16 cellular contexts compared by ENCODE assay signal in genomic region chr20:32191873-32192272, GRCh38. TPM values are rescaled to one million over a fixed set of nuclear protein-coding genes. Genes with fewer than 3 reads are reported as not detected.
DNase-seq lines count a peak whose midpoint lies in the region; ATAC-seq, FAIRE-seq and TF ChIP-seq lines count a peak whose summit lies in the region.
"Had no signal": no experiment of that assay in that cellular context is flagged by ENCODE, and none has a peak within 500 bp of the region (broad histone marks: within the 10 kb centered on the region; RNA-seq: fewer than 3 reads in every experiment).

No MANE protein-coding gene starts in this region.

- no peak overlapping the region for H3K9ac ChIP-seq in kidney (ENCODE audit: low read length in 2 of 2)

- no peak overlapping the region for H3K4me3 ChIP-seq in left ventricle myocardium inferior
- no peak overlapping the region for H3K4me3 ChIP-seq in right cardiac atrium (ENCODE audit: low read length)
- H3K4me3 ChIP-seq in mesodermal cell (ENCODE audit: extremely low read depth, insufficient read depth, low read length, poor library complexity, severe bottlenecking) = no peak overlapping the region
- H3K4me3 ChIP-seq in kidney (ENCODE audit: low read length in 2 of 2) = no peak overlapping the region

- ATAC-seq in right cardiac atrium = no peak
- no peak for ATAC-seq in HG02623 (IDR thresholded peaks at IDR 0.05; ENCODE audit: unreplicated experiment)
- ATAC-seq in GM19324 (IDR thresholded peaks at IDR 0.05; ENCODE audit: low FRiP score, unreplicated experiment) = no peak

- peaks cover 60% of the 10 kb centered on the region for H3K4me1 ChIP-seq in left ventricle myocardium inferior
- peaks cover 12% of the 10 kb centered on the region for H3K4me1 ChIP-seq in right cardiac atrium (ENCODE audit: control insufficient read depth, insufficient read depth, low read length)
- peaks cover 4% of the 10 kb centered on the region for H3K4me1 ChIP-seq in mesodermal cell (ENCODE audit: control insufficient read depth, insufficient read depth, low read length, poor library complexity, severe bottlenecking)
- peaks cover 5 to 22% of the 10 kb centered on the region in 2 donors for H3K4me1 ChIP-seq in kidney (ENCODE audit: control insufficient read depth in 1 of 2, insufficient read depth in 1 of 2, low read depth in 1 of 2, low read length in 2 of 2)

- H3K27ac ChIP-seq in left ventricle myocardium inferior (replicated peaks) (peak overlapping the region; percentile 45), right cardiac atrium (ENCODE audit: low read length) (no peak overlapping the region), mesodermal cell (ENCODE audit: low read depth, low read length, severe bottlenecking) (peak overlapping the region; percentile 0), kidney (ENCODE audit: low read depth in 2 of 2, low read length in 2 of 2) (no peak overlapping the region)

- DNase-seq in left ventricle myocardium inferior = no peak
- no peak for DNase-seq in right cardiac atrium
- peak; percentile 24 for DNase-seq in astrocyte of the hippocampus (ENCODE audit: low read depth, low spot score)
- no peak for DNase-seq in DMS53 (lab: John Stamatoyannopoulos, UW)
- DNase-seq in kidney = no peak
- DNase-seq: activated CD4-positive, alpha-beta T cell treated with anti-CD3 and anti-CD28 coated beads, Interleukin-2, amount 50 U/mL, for 1 hour; cerebellar nuclear complex; DND-41; mammary epithelial cell; MM.1S; NCI-H2081; occipital lobe; T-helper 2 cell had no signal

- H3K9me3 ChIP-seq in left ventricle myocardium inferior (replicated peaks) (no peaks in the 10 kb centered on the region), right cardiac atrium (ENCODE audit: control insufficient read depth, low read length) (no peaks in the 10 kb centered on the region), mesodermal cell (ENCODE audit: control insufficient read depth, low read length) (no peaks in the 10 kb centered on the region), kidney (ENCODE audit: control insufficient read depth in 1 of 2, low read length in 2 of 2) (no peaks in the 10 kb centered on the region)

- intact Hi-C loops in left ventricle myocardium inferior (cut with micrococcal nuclease) (no loop called here), right cardiac atrium (cut with DNase I) (no loop called here), kidney (cut with DNase I) (no loop called here)

- H3K36me3 ChIP-seq in left ventricle myocardium inferior (peaks cover 27% of the 10 kb centered on the region), mesodermal cell (ENCODE audit: control insufficient read depth, insufficient read depth, low read length) (peaks cover 32% of the 10 kb centered on the region), kidney (ENCODE audit: control insufficient read depth in 1 of 2, insufficient read depth in 2 of 2, low read length in 2 of 2) (peaks cover 10 to 15% of the 10 kb centered on the region in 2 donors)

- no peak for FAIRE-seq in kidney (lab: Jason Lieb, UNC)

- H3K27me3 ChIP-seq in left ventricle myocardium inferior (ENCODE audit: low read depth) (no peaks in the 10 kb centered on the region), right cardiac atrium (ENCODE audit: control insufficient read depth, insufficient read depth) (no peaks in the 10 kb centered on the region)

- TF ChIP-seq CTCF in left ventricle myocardium inferior (IDR thresholded peaks at IDR 0.05; ENCODE audit: borderline replicate concordance) (no peak), kidney (IDR thresholded peaks at IDR 0.05; ENCODE audit: borderline replicate concordance, extremely low read depth, insufficient read depth) (no peak)

RNA-seq across cellular contexts. Expression of gene PLAGL2, which starts 15.7 kb away (rescaled TPM):
- total RNA-seq in left ventricle myocardium inferior = 7.3 TPM
- 1 to 10 TPM; 6.3 to 7.8 (median 6.8) TPM for total RNA-seq in right cardiac atrium
- polyA plus RNA-seq in right cardiac atrium = 4.1 TPM
- 15.4 TPM for polyA plus RNA-seq in mesodermal cell (2013, experiment 1 of 2)
- 13.5 TPM for polyA plus RNA-seq in mesodermal cell (2013, experiment 2 of 2)
- 9.2 TPM for total RNA-seq in kidney
- 3.8 TPM for polyA plus RNA-seq in kidney (ENCODE audit: insufficient read depth, low read depth, low replicate concordance)

RNA-seq across cellular contexts. Expression of gene POFUT1, which starts 15.8 kb away (rescaled TPM):
- 28.9 TPM for total RNA-seq in left ventricle myocardium inferior
- 10 to 100 TPM; 27.3 to 29.3 (median 28.0) TPM for total RNA-seq in right cardiac atrium
- 16.6 TPM for polyA plus RNA-seq in right cardiac atrium
- 29.5 TPM for polyA plus RNA-seq in mesodermal cell (2013, experiment 1 of 2)
- polyA plus RNA-seq in mesodermal cell (2013, experiment 2 of 2) = 31.0 TPM
- total RNA-seq in kidney = 36.7 TPM
- 16.7 TPM for polyA plus RNA-seq in kidney (ENCODE audit: insufficient read depth, low read depth, low replicate concordance)

Comparison
In these comparisons a context has a peak if more than half of its experiments do, and no peak if none do; other contexts are left out.
1. H3K27ac ChIP-seq: peak in left ventricle myocardium inferior (single experiment) and mesodermal cell (single experiment); none in right cardiac atrium (single experiment) and kidney (0 of 2).